Comparison of ENCODE assay signal across 1 cellular context in the genomic region with DNA sequence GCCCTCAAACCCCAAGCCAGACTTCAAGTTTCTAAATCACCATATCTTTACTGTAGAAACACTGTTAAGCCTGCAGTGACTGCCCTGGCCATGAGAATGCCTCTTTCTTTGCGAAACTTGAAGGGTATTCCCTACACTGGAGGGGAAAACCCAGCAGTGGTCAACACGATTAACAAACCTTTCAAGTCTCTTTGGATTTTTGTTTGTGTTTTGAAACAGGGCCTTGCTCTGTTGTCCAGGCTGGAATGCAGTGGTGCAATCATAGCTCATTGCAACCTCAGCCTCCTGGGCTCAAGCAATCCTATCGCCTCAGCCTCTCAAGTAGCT.
TF ChIP-seq lines count a peak whose summit lies in the region.

No MANE protein-coding gene starts in this region.

TF ChIP-seq in GM23338, 12 proteins besides CTCF, POLR2A, EP300 and RAD21 (continued from another document):
- TF ChIP-seq, protein P1, sequence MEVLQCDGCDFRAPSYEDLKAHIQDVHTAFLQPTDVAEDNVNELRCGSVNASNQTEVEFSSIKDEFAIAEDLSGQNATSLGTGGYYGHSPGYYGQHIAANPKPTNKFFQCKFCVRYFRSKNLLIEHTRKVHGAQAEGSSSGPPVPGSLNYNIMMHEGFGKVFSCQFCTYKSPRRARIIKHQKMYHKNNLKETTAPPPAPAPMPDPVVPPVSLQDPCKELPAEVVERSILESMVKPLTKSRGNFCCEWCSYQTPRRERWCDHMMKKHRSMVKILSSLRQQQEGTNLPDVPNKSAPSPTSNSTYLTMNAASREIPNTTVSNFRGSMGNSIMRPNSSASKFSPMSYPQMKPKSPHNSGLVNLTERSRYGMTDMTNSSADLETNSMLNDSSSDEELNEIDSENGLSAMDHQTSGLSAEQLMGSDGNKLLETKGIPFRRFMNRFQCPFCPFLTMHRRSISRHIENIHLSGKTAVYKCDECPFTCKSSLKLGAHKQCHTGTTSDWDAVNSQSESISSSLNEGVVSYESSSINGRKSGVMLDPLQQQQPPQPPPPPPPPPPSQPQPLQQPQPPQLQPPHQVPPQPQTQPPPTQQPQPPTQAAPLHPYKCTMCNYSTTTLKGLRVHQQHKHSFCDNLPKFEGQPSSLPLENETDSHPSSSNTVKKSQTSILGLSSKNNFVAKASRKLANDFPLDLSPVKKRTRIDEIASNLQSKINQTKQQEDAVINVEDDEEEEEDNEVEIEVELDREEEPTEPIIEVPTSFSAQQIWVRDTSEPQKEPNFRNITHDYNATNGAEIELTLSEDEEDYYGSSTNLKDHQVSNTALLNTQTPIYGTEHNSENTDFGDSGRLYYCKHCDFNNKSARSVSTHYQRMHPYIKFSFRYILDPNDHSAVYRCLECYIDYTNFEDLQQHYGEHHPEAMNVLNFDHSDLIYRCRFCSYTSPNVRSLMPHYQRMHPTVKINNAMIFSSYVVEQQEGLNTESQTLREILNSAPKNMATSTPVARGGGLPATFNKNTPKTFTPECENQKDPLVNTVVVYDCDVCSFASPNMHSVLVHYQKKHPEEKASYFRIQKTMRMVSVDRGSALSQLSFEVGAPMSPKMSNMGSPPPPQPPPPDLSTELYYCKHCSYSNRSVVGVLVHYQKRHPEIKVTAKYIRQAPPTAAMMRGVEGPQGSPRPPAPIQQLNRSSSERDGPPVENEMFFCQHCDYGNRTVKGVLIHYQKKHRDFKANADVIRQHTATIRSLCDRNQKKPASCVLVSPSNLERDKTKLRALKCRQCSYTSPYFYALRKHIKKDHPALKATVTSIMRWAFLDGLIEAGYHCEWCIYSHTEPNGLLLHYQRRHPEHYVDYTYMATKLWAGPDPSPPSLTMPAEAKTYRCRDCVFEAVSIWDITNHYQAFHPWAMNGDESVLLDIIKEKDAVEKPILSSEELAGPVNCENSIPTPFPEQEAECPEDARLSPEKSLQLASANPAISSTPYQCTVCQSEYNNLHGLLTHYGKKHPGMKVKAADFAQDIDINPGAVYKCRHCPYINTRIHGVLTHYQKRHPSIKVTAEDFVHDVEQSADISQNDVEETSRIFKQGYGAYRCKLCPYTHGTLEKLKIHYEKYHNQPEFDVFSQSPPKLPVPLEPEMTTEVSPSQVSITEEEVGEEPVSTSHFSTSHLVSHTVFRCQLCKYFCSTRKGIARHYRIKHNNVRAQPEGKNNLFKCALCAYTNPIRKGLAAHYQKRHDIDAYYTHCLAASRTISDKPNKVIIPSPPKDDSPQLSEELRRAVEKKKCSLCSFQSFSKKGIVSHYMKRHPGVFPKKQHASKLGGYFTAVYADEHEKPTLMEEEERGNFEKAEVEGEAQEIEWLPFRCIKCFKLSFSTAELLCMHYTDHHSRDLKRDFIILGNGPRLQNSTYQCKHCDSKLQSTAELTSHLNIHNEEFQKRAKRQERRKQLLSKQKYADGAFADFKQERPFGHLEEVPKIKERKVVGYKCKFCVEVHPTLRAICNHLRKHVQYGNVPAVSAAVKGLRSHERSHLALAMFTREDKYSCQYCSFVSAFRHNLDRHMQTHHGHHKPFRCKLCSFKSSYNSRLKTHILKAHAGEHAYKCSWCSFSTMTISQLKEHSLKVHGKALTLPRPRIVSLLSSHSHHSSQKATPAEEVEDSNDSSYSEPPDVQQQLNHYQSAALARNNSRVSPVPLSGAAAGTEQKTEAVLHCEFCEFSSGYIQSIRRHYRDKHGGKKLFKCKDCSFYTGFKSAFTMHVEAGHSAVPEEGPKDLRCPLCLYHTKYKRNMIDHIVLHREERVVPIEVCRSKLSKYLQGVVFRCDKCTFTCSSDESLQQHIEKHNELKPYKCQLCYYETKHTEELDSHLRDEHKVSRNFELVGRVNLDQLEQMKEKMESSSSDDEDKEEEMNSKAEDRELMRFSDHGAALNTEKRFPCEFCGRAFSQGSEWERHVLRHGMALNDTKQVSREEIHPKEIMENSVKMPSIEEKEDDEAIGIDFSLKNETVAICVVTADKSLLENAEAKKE (CRISPR knock-in tag; IDR thresholded peaks at IDR 0.05): no peak
- TF ChIP-seq POLR2AphosphoS5 (IDR thresholded peaks at IDR 0.05; ENCODE audit: low read depth) (no peak), CREB1 (CRISPR knock-in tag; IDR thresholded peaks at IDR 0.05; ENCODE audit: low read depth) (no peak), JUNB (IDR thresholded peaks at IDR 0.05; ENCODE audit: unreplicated experiment) (no peak), EZH2phosphoT487 (IDR thresholded peaks at IDR 0.05; ENCODE audit: unreplicated experiment) (no peak)
- TF ChIP-seq, protein P2, sequence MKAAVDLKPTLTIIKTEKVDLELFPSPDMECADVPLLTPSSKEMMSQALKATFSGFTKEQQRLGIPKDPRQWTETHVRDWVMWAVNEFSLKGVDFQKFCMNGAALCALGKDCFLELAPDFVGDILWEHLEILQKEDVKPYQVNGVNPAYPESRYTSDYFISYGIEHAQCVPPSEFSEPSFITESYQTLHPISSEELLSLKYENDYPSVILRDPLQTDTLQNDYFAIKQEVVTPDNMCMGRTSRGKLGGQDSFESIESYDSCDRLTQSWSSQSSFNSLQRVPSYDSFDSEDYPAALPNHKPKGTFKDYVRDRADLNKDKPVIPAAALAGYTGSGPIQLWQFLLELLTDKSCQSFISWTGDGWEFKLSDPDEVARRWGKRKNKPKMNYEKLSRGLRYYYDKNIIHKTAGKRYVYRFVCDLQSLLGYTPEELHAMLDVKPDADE (IDR thresholded peaks at IDR 0.05): no peak
